8 cellular contexts compared by ENCODE assay signal in genomic region chr6:34055223-34055933, GRCh38.
DNase-seq lines count a peak whose midpoint lies in the region; ATAC-seq and TF ChIP-seq lines count a peak whose summit lies in the region.

No MANE protein-coding gene starts in this region.

- no peak for ATAC-seq in HG02852 (IDR thresholded peaks at IDR 0.05; ENCODE audit: unreplicated experiment)

- TF ChIP-seq CTCF in OCI-LY7 (conservative IDR thresholded peaks at IDR 0.05; ENCODE audit: low read length) (peak; percentile 94), fibroblast of lung (conservative IDR thresholded peaks at IDR 0.05 in 1 of 2, IDR thresholded peaks at IDR 0.05 in 1 of 2; ENCODE audit: low read depth in 1 of 2, low read length in 2 of 2) (peak; percentile 56 to 76), neural progenitor cell (IDR thresholded peaks at IDR 0.05) (peak; percentile 87)

- H3K79me2 ChIP-seq in OCI-LY7 (ENCODE audit: insufficient read depth, low read depth, low read length) (no peaks in the 10 kb centered on the region), fibroblast of lung (ENCODE audit: control insufficient read depth, insufficient read depth, low read length) (no peaks in the 10 kb centered on the region), neural progenitor cell (ENCODE audit: low read depth) (no peaks in the 10 kb centered on the region)

- DNase-seq in COLO668 (lab: John Stamatoyannopoulos, UW; ENCODE audit: unreplicated experiment) (peak; percentile 69), HT-29 (ENCODE audit: low spot score) (peak; percentile 75), OCI-LY7 (ENCODE audit: low spot score) (peak; percentile 83), activated T-cell treated with anti-CD3 and anti-CD28 coated beads for 4 hours (peak; percentile 49), fibroblast of lung (ENCODE audit: low read depth in 2 of 2) (peak; percentile 42 to 47), neural progenitor cell (ENCODE audit: low spot score) (peak; percentile 84), substantia nigra (lab: John Stamatoyannopoulos, UW) (peak in 31 of 49 donors; percentile 0 to 60 (median 15))

- POLR2A ChIA-PET in OCI-LY7 (lab: Charles Lee) = interaction anchor here (0.5 to 1.0 kb wide), 3 partner anchors 14 to 173 kb away, joined by 3 read pairs; no protein-coding TSS in a partner anchor

- H3K36me3 ChIP-seq in OCI-LY7 (ENCODE audit: insufficient read depth, low read length) (no peaks in the 10 kb centered on the region), fibroblast of lung (ENCODE audit: control insufficient read depth, insufficient read depth, low read length) (no peaks in the 10 kb centered on the region), neural progenitor cell (no peaks in the 10 kb centered on the region)

- H3K4me1 Mint-ChIP-seq in neural progenitor cell = peaks cover 37% of the 10 kb centered on the region

- H3K27ac ChIP-seq in OCI-LY7 (ENCODE audit: low read depth, low read length, poor library complexity, severe bottlenecking) = no peak overlapping the region
- no peak overlapping the region for H3K27ac ChIP-seq in fibroblast of lung (ENCODE audit: insufficient read depth, low read length)
- H3K27ac ChIP-seq in neural progenitor cell = no peak overlapping the region
- H3K27ac ChIP-seq in substantia nigra (ENCODE audit: low read depth, low read length, poor library complexity, severe bottlenecking) = no peak overlapping the region

- no peak overlapping the region for H3K4me3 Mint-ChIP-seq in neural progenitor cell

- H3K36me3 Mint-ChIP-seq in neural progenitor cell = no peaks in the 10 kb centered on the region

- intact Hi-C loops in OCI-LY7 (cut with micrococcal nuclease; ENCODE audit: unreplicated experiment) = loop anchor here (1.0 kb wide), 1 partner anchor 99 kb away; no protein-coding TSS in a partner anchor

- H3K9me3 ChIP-seq in OCI-LY7 (ENCODE audit: low read length) (no peaks in the 10 kb centered on the region), fibroblast of lung (ENCODE audit: control insufficient read depth, insufficient read depth, low read depth, low read length) (no peaks in the 10 kb centered on the region), neural progenitor cell (ENCODE audit: low read depth) (no peaks in the 10 kb centered on the region)

- CTCF ChIA-PET in OCI-LY7 (lab: Charles Lee; ENCODE audit: unreplicated experiment) = interaction anchor here (0.6 to 0.7 kb wide), 2 partner anchors 421 to 466 kb away, joined by 3 to 6 read pairs; no protein-coding TSS in a partner anchor

- peak overlapping the region; percentile 59 for H3K27ac Mint-ChIP-seq in neural progenitor cell

- no peaks in the 10 kb centered on the region for H3K9me2 ChIP-seq in OCI-LY7 (ENCODE audit: insufficient read depth, low read length)

- no peak overlapping the region for H3K4me3 ChIP-seq in OCI-LY7 (ENCODE audit: low read depth, low read length, poor library complexity, severe bottlenecking)
- H3K4me3 ChIP-seq in fibroblast of lung (replicated peaks in 1 of 4; ENCODE audit: control extremely low read depth in 1 of 4, insufficient read depth in 1 of 4, low read depth in 3 of 4, low read length in 4 of 4) = no peak overlapping the region
- no peak overlapping the region for H3K4me3 ChIP-seq in neural progenitor cell

- H3K27me3 ChIP-seq in fibroblast of lung (ENCODE audit: control insufficient read depth, insufficient read depth, low read length) = peaks cover 12% of the 10 kb centered on the region
- H3K27me3 ChIP-seq in neural progenitor cell = no peaks in the 10 kb centered on the region

- no peaks in the 10 kb centered on the region for H4K20me1 ChIP-seq in OCI-LY7 (ENCODE audit: insufficient read depth, low read length)
- H4K20me1 ChIP-seq in fibroblast of lung (ENCODE audit: control insufficient read depth, extremely low read depth, insufficient read depth, low read length) = no peaks in the 10 kb centered on the region
- H4K20me1 ChIP-seq in neural progenitor cell (ENCODE audit: low read depth) = peaks cover 3% of the 10 kb centered on the region

- H3K4me2 ChIP-seq in OCI-LY7 (ENCODE audit: low read length) (no peak overlapping the region), fibroblast of lung (ENCODE audit: extremely low read depth, insufficient read depth, low read length) (no peak overlapping the region), neural progenitor cell (no peak overlapping the region)

- BruUV-seq in OCI-LY7 (replicated peaks; lab: Mats Ljungman, UMichigan) = no TSS peak

- no peaks in the 10 kb centered on the region for H3K9me3 Mint-ChIP-seq in neural progenitor cell

- H2AFZ ChIP-seq in OCI-LY7 (ENCODE audit: low read length) (no peak overlapping the region; the same call in 1 of the 2 replicates), fibroblast of lung (ENCODE audit: low read length) (no peak overlapping the region), neural progenitor cell (replicated peaks) (no peak overlapping the region)

- peaks cover 26% of the 10 kb centered on the region for H3F3A ChIP-seq in neural progenitor cell (ENCODE audit: low read depth)

- peaks cover 15% of the 10 kb centered on the region for H3K27me3 Mint-ChIP-seq in neural progenitor cell (ENCODE audit: insufficient read depth, low read depth)

- H3K4me1 ChIP-seq in OCI-LY7 (ENCODE audit: insufficient read depth, low read length, poor library complexity, severe bottlenecking) (peaks cover 30% of the 10 kb centered on the region), fibroblast of lung (ENCODE audit: control insufficient read depth, extremely low read depth, insufficient read depth, low read length) (no peaks in the 10 kb centered on the region), neural progenitor cell (peaks cover 36% of the 10 kb centered on the region)

- H3K9ac ChIP-seq in fibroblast of lung (ENCODE audit: insufficient read depth, low read length) (no peak overlapping the region), neural progenitor cell (no peak overlapping the region)

Comparison
In these comparisons a context has a peak if more than half of its experiments do, and no peak if none do; other contexts are left out.
1. DNase-seq: peak in every context shown above with its lines; median percentile 84 in neural progenitor cell; 83 in OCI-LY7; 75 in HT-29; 69 in COLO668; 49 in activated T-cell treated with anti-CD3 and anti-CD28 coated beads for 4 hours; 44 in fibroblast of lung; 15 in substantia nigra.